ENCODE assay signal across 1 cellular context in genomic region chr13:100102042-100102441, GRCh38.
TF ChIP-seq lines count a peak whose summit lies in the region.

No MANE protein-coding gene starts in this region.

TF ChIP-seq in HEK293, 187 proteins besides CTCF, POLR2A, EP300 and RAD21 (continued from another document):
- TF ChIP-seq, protein P1, sequence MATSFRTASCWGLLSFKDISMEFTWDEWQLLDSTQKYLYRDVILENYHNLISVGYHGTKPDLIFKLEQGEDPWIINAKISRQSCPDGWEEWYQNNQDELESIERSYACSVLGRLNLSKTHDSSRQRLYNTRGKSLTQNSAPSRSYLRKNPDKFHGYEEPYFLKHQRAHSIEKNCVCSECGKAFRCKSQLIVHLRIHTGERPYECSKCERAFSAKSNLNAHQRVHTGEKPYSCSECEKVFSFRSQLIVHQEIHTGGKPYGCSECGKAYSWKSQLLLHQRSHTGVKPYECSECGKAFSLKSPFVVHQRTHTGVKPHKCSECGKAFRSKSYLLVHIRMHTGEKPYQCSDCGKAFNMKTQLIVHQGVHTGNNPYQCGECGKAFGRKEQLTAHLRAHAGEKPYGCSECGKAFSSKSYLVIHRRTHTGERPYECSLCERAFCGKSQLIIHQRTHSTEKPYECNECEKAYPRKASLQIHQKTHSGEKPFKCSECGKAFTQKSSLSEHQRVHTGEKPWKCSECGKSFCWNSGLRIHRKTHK (tag by site-specific recombination; IDR thresholded peaks at IDR 0.05) = no peak
- no peak for TF ChIP-seq ZNF830 (tag by site-specific recombination; IDR thresholded peaks at IDR 0.05; ENCODE audit: low read depth)
- no peak for TF ChIP-seq ZNF658 (tag by site-specific recombination; IDR thresholded peaks at IDR 0.05)
- TF ChIP-seq, protein P2, sequence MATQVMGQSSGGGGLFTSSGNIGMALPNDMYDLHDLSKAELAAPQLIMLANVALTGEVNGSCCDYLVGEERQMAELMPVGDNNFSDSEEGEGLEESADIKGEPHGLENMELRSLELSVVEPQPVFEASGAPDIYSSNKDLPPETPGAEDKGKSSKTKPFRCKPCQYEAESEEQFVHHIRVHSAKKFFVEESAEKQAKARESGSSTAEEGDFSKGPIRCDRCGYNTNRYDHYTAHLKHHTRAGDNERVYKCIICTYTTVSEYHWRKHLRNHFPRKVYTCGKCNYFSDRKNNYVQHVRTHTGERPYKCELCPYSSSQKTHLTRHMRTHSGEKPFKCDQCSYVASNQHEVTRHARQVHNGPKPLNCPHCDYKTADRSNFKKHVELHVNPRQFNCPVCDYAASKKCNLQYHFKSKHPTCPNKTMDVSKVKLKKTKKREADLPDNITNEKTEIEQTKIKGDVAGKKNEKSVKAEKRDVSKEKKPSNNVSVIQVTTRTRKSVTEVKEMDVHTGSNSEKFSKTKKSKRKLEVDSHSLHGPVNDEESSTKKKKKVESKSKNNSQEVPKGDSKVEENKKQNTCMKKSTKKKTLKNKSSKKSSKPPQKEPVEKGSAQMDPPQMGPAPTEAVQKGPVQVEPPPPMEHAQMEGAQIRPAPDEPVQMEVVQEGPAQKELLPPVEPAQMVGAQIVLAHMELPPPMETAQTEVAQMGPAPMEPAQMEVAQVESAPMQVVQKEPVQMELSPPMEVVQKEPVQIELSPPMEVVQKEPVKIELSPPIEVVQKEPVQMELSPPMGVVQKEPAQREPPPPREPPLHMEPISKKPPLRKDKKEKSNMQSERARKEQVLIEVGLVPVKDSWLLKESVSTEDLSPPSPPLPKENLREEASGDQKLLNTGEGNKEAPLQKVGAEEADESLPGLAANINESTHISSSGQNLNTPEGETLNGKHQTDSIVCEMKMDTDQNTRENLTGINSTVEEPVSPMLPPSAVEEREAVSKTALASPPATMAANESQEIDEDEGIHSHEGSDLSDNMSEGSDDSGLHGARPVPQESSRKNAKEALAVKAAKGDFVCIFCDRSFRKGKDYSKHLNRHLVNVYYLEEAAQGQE (tag by site-specific recombination; IDR thresholded peaks at IDR 0.05) = no peak
- TF ChIP-seq ZNF362 (tag by site-specific recombination; IDR thresholded peaks at IDR 0.05) = no peak
- TF ChIP-seq ZNF19 (tag by site-specific recombination; IDR thresholded peaks at IDR 0.05; ENCODE audit: low read depth) = no peak
- TF ChIP-seq SALL2 (tag by site-specific recombination; IDR thresholded peaks at IDR 0.05; ENCODE audit: borderline replicate concordance) = no peak
- TF ChIP-seq ZNF747 (tag by site-specific recombination; IDR thresholded peaks at IDR 0.05) = no peak
- no peak for TF ChIP-seq ZNF266 (tag by site-specific recombination; IDR thresholded peaks at IDR 0.05; ENCODE audit: low read depth)
- no peak for TF ChIP-seq MZF1 (tag by site-specific recombination; IDR thresholded peaks at IDR 0.05; ENCODE audit: borderline replicate concordance)
- no peak for TF ChIP-seq ZNF10 (tag by site-specific recombination; IDR thresholded peaks at IDR 0.05)
- TF ChIP-seq ZNF571 (tag by site-specific recombination; IDR thresholded peaks at IDR 0.05) = no peak
- no peak for TF ChIP-seq ZNF2 (tag by site-specific recombination; IDR thresholded peaks at IDR 0.05)
- TF ChIP-seq ZNF623 (tag by site-specific recombination; IDR thresholded peaks at IDR 0.05) = no peak
- TF ChIP-seq ZNF530 (tag by site-specific recombination; IDR thresholded peaks at IDR 0.05; ENCODE audit: low read depth) = no peak
- no peak for TF ChIP-seq ZNF404 (tag by site-specific recombination; IDR thresholded peaks at IDR 0.05)
- peak; percentile 50 for TF ChIP-seq PRDM10 (tag by site-specific recombination; IDR thresholded peaks at IDR 0.05)
TF ChIP-seq in HEK293: peak in this region for 5.
